ENCODE assay signal across 10 cellular contexts in the genomic region with DNA sequence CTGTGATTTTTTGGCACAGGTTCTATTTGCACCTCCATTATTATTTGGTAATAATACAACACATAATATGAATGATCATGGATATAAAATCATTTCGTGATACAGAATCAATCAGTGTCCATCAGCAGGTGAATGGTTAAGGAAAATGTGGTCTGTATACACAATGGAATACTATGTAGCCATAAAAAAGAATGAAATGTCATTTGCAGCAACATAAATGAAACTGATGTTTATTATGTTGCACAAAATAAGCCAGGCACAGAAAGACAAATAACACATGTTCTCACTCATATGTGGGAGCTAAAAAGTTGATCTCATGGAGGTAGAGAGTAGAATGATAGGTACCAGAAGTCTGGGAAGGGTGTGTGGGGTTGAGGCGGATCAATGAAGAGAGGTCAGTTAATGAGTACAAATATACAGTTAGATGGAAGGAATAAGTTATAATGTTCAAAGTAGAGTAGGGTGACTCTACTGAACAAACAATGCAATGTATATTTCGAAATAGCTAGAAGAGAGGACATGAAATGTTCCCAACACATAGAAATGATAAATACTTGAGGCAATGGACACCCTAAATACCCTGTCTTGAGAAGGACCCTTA. TPM values are rescaled to one million over a fixed set of nuclear protein-coding genes. Genes with fewer than 3 reads are reported as not detected.
DNase-seq lines count a peak whose midpoint lies in the region; ATAC-seq and TF ChIP-seq lines count a peak whose summit lies in the region.
"Had no signal": no experiment of that assay in that cellular context is flagged by ENCODE, and none has a peak within 500 bp of the region (broad histone marks: within the 10 kb centered on the region; RNA-seq: fewer than 3 reads in every experiment).

No MANE protein-coding gene starts in this region.

- CTCF ChIA-PET in PC-3 (lab: Charles Lee), result no interaction called here

- no peaks in the 10 kb centered on the region for H3K9me3 Mint-ChIP-seq in activated T-cell treated with anti-CD3 and anti-CD28 coated beads, Interleukin-2, amount 50 U/mL, for 4 hours
- no peaks in the 10 kb centered on the region for H3K9me3 Mint-ChIP-seq in activated T-cell treated with anti-CD3 and anti-CD28 coated beads, Interleukin-2, amount 50 U/mL, for 24 hours
- no peaks in the 10 kb centered on the region for H3K9me3 Mint-ChIP-seq in endodermal cell

- H3K27ac Mint-ChIP-seq in activated T-cell treated with anti-CD3 and anti-CD28 coated beads, Interleukin-2, amount 50 U/mL, for 24 hours, result no peak overlapping the region
- H3K27ac Mint-ChIP-seq in endodermal cell, result no peak overlapping the region

- ATAC-seq in activated T-cell treated with anti-CD3 and anti-CD28 coated beads, Interleukin-2, amount 50 U/mL, for 4 hours, result no peak
- ATAC-seq in PC-3, result no peak
- ATAC-seq in GM19023 (IDR thresholded peaks at IDR 0.05; ENCODE audit: unreplicated experiment), result no peak
- ATAC-seq in HG03354 (IDR thresholded peaks at IDR 0.05; ENCODE audit: poor library complexity, severe bottlenecking, unreplicated experiment), result no peak

- no peaks in the 10 kb centered on the region for H4K20me1 ChIP-seq in PC-3 (ENCODE audit: low read length)

- H3K9ac ChIP-seq in PC-3 (ENCODE audit: low read length), result no peak overlapping the region
- no peak overlapping the region for H3K9ac ChIP-seq in endodermal cell (ENCODE audit: extremely low read depth, low read length, poor library complexity, severe bottlenecking)

- H3K9me2 ChIP-seq in PC-3 (replicated peaks; ENCODE audit: low read length), result no peaks in the 10 kb centered on the region

- peaks cover 1% of the 10 kb centered on the region for H3K27me3 Mint-ChIP-seq in activated T-cell treated with anti-CD3 and anti-CD28 coated beads, Interleukin-2, amount 50 U/mL, for 4 hours (ENCODE audit: low read depth)
- H3K27me3 Mint-ChIP-seq in activated T-cell treated with anti-CD3 and anti-CD28 coated beads, Interleukin-2, amount 50 U/mL, for 24 hours, result peaks cover 37% of the 10 kb centered on the region
- H3K27me3 Mint-ChIP-seq in endodermal cell (ENCODE audit: insufficient read depth), result peaks cover 8% of the 10 kb centered on the region

- POLR2A ChIA-PET in PC-3 (lab: Charles Lee; ENCODE audit: unreplicated experiment), result no interaction called here

- no peaks in the 10 kb centered on the region for H3K36me3 Mint-ChIP-seq in activated T-cell treated with anti-CD3 and anti-CD28 coated beads, Interleukin-2, amount 50 U/mL, for 4 hours (ENCODE audit: insufficient read depth)
- H3K36me3 Mint-ChIP-seq in activated T-cell treated with anti-CD3 and anti-CD28 coated beads, Interleukin-2, amount 50 U/mL, for 24 hours (ENCODE audit: low read depth), result no peaks in the 10 kb centered on the region
- H3K36me3 Mint-ChIP-seq in endodermal cell (ENCODE audit: low read depth), result peaks cover 2% of the 10 kb centered on the region

- peak overlapping the region; percentile 76 for H3K4me3 Mint-ChIP-seq in activated T-cell treated with anti-CD3 and anti-CD28 coated beads, Interleukin-2, amount 50 U/mL, for 4 hours
- H3K4me3 Mint-ChIP-seq in activated T-cell treated with anti-CD3 and anti-CD28 coated beads, Interleukin-2, amount 50 U/mL, for 24 hours, result no peak overlapping the region
- peak overlapping the region; percentile 86 for H3K4me3 Mint-ChIP-seq in endodermal cell

- H3K4me2 ChIP-seq in PC-3 (ENCODE audit: low read length), result peak overlapping the region; percentile 89; the same call in 1 of the 2 replicates

- H3F3A ChIP-seq in PC-3 (ENCODE audit: low read length, unreplicated experiment), result peaks cover 4% of the 10 kb centered on the region

- no peaks in the 10 kb centered on the region for H3K9me3 ChIP-seq in PC-3 (ENCODE audit: low read length)
- H3K9me3 ChIP-seq in endodermal cell (ENCODE audit: control insufficient read depth, low read length), result no peaks in the 10 kb centered on the region
- no peaks in the 10 kb centered on the region for H3K9me3 ChIP-seq in neuron (ENCODE audit: low read length)

- H3K27me3 ChIP-seq in PC-3 (ENCODE audit: low read length) (no peaks in the 10 kb centered on the region), endodermal cell (ENCODE audit: control insufficient read depth, insufficient read depth, low read length, poor library complexity, severe bottlenecking) (no peaks in the 10 kb centered on the region), neuron (ENCODE audit: insufficient read depth, low read length) (no peaks in the 10 kb centered on the region)

- no peak for DNase-seq in activated T-cell treated with anti-CD3 and anti-CD28 coated beads, Interleukin-2, amount 50 U/mL, for 4 hours
- DNase-seq in activated T-cell treated with anti-CD3 and anti-CD28 coated beads, Interleukin-2, amount 50 U/mL, for 24 hours, result no peak
- DNase-seq in PC-3 (no peak), endodermal cell (no peak), 8988T (no peak)
- DNase-seq: activated naive CD4-positive, alpha-beta T cell; NCI-H2171 had no signal

- peaks cover 28% of the 10 kb centered on the region for H3K79me2 ChIP-seq in PC-3 (ENCODE audit: low read length)

- 98% methylated on average over 3 of the region's 3 CpGs; no CpG with 5 or more reads in 1 of the 2 experiments for WGBS in endodermal cell (ENCODE audit: insufficient coverage in 1 of 2, insufficient read length in 1 of 2), 2 experiments

- H2AFZ ChIP-seq in PC-3 (ENCODE audit: low read length) (no peak overlapping the region), neuron (ENCODE audit: low read depth, low read length) (no peak overlapping the region)

- H3K27ac ChIP-seq in PC-3 (ENCODE audit: low read length) (no peak overlapping the region), endodermal cell (ENCODE audit: low read depth, low read length) (no peak overlapping the region)

- H3K4me1 ChIP-seq in PC-3 (ENCODE audit: insufficient read depth, low read length) (no peaks in the 10 kb centered on the region), endodermal cell (ENCODE audit: control insufficient read depth, insufficient read depth, low read length) (no peaks in the 10 kb centered on the region), neuron (ENCODE audit: insufficient read depth, low read length) (no peaks in the 10 kb centered on the region)

- peaks cover 8% of the 10 kb centered on the region for H3K4me1 Mint-ChIP-seq in activated T-cell treated with anti-CD3 and anti-CD28 coated beads, Interleukin-2, amount 50 U/mL, for 4 hours (ENCODE audit: low read depth)
- peaks cover 5% of the 10 kb centered on the region for H3K4me1 Mint-ChIP-seq in activated T-cell treated with anti-CD3 and anti-CD28 coated beads, Interleukin-2, amount 50 U/mL, for 24 hours (ENCODE audit: low read depth)
- H3K4me1 Mint-ChIP-seq in endodermal cell, result peaks cover 17% of the 10 kb centered on the region

- H3K4me3 ChIP-seq in PC-3 (ENCODE audit: low read length), result no peak overlapping the region; the same call in 1 of the 2 replicates
- H3K4me3 ChIP-seq in endodermal cell (ENCODE audit: low read length), result peak overlapping the region; percentile 74
- H3K4me3 ChIP-seq in neuron (ENCODE audit: low read length), result peak overlapping the region; percentile 52

- intact Hi-C loops in PC-3 (cut with micrococcal nuclease), result loop anchor here (2.0 kb wide), 1 partner anchor 32 kb away; no protein-coding TSS in a partner anchor

- BruUV-seq in PC-3 (replicated peaks; lab: Mats Ljungman, UMichigan), result no TSS peak

- TF ChIP-seq CTCF in PC-3 (conservative IDR thresholded peaks at IDR 0.05; ENCODE audit: low read depth, low read length) (no peak), endodermal cell (conservative IDR thresholded peaks at IDR 0.05) (no peak)

- no peaks in the 10 kb centered on the region for H3K36me3 ChIP-seq in PC-3 (ENCODE audit: low read depth, low read length)
- H3K36me3 ChIP-seq in endodermal cell (ENCODE audit: control insufficient read depth, insufficient read depth, low read length), result no peaks in the 10 kb centered on the region
- no peaks in the 10 kb centered on the region for H3K36me3 ChIP-seq in neuron (ENCODE audit: insufficient read depth, low read length)

RNA-seq across cellular contexts. Expression of gene SMARCA1, which starts 1.1 kb away (rescaled TPM):
- total RNA-seq in activated T-cell treated with anti-CD3 and anti-CD28 coated beads, Interleukin-2, amount 50 U/mL, for 4 hours, result under 1 TPM; 0.28 to 0.45 (median 0.38) TPM
- total RNA-seq in PC-3 (2014; rRNA removed) (34.8 and 35.6 TPM in 2 replicates), endodermal cell (100 to 1,000 TPM in 1 of 2 donors, 10 to 100 TPM in 1; 83.3 to 146 TPM)
- polyA plus RNA-seq in endodermal cell (2013, experiment 1 of 2), result 79.0 TPM
- polyA plus RNA-seq in endodermal cell (2013, experiment 2 of 2), result 77.4 TPM

RNA-seq across cellular contexts. Expression of gene OCRL, which starts 15.7 kb away (rescaled TPM):
- 1 to 10 TPM; 2.8 to 3.0 (median 3.0) TPM for total RNA-seq in activated T-cell treated with anti-CD3 and anti-CD28 coated beads, Interleukin-2, amount 50 U/mL, for 4 hours
- total RNA-seq in PC-3 (2014; rRNA removed), result 18.7 and 19.4 TPM in 2 replicates
- total RNA-seq in endodermal cell, result 10 to 100 TPM; 14.2 to 27.0 TPM
- polyA plus RNA-seq in endodermal cell (2013, experiment 1 of 2), result 21.2 TPM
- 20.2 TPM for polyA plus RNA-seq in endodermal cell (2013, experiment 2 of 2)

Comparison
In these comparisons a context has a peak if more than half of its experiments do, and no peak if none do; other contexts are left out.
1. RNA of gene SMARCA1, which starts 1.1 kb away (total RNA-seq): 83.3 to 146 TPM in endodermal cell and 34.8 to 35.6 TPM in PC-3; 0.28 to 0.45 TPM in activated T-cell treated with anti-CD3 and anti-CD28 coated beads, Interleukin-2, amount 50 U/mL, for 4 hours; every median in the first group is over 10 times any median in the second.